ENCODE assay signal across 14 cellular contexts in genomic region chr19:14473915-14474578, GRCh38. TPM values are rescaled to one million over a fixed set of nuclear protein-coding genes. Genes with fewer than 3 reads are reported as not detected.
DNase-seq lines count a peak whose midpoint lies in the region; ATAC-seq and TF ChIP-seq lines count a peak whose summit lies in the region.
"Had no signal": no experiment of that assay in that cellular context is flagged by ENCODE, and none has a peak within 500 bp of the region (broad histone marks: within the 10 kb centered on the region; RNA-seq: fewer than 3 reads in every experiment).

No MANE protein-coding gene starts in this region.

- intact Hi-C loops in natural killer cell (cut with micrococcal nuclease): loop anchor here (10.0 kb wide), 1 partner anchor 589 kb away; no protein-coding TSS in a partner anchor
- intact Hi-C loops in Caco-2 (cut with micrococcal nuclease; ENCODE audit: unreplicated experiment): loop anchor here (10.0 kb wide), 1 partner anchor 109 kb away; no protein-coding TSS in a partner anchor

- H3K27ac Mint-ChIP-seq in CD4-positive, CD25-positive, alpha-beta regulatory T cell: peak overlapping the region in 1 of 3 donors; percentile 43
- H3K27ac Mint-ChIP-seq in natural killer cell (peak overlapping the region; percentile 38 to 99), Caco-2 (ENCODE audit: unreplicated experiment) (no peak overlapping the region)
- H3K27ac Mint-ChIP-seq: activated B cell treated with CpG ODN at 0.5 μM for 24 hours; activated naive CD4-positive, alpha-beta T cell treated with anti-CD3 and anti-CD28 coated beads, Interleukin-2, amount 50 U/mL, for 24 hours had no signal

- H3K4me1 Mint-ChIP-seq in CD4-positive, CD25-positive, alpha-beta regulatory T cell: peaks cover 0 to 30% (median 9%) of the 10 kb centered on the region in 4 donors
- H3K4me1 Mint-ChIP-seq in natural killer cell (peaks cover 29 to 54% of the 10 kb centered on the region in 2 donors), Caco-2 (ENCODE audit: low read depth, unreplicated experiment) (peaks cover 15% of the 10 kb centered on the region)

- CTCF ChIA-PET in Caco-2 (lab: Charles Lee): no interaction called here

- H3K27me3 ChIP-seq in CD4-positive, CD25-positive, alpha-beta regulatory T cell (ENCODE audit: control insufficient read depth, insufficient read depth, low read length): peaks cover 2% of the 10 kb centered on the region
- no peaks in the 10 kb centered on the region for H3K27me3 ChIP-seq in Caco-2 (replicated peaks; ENCODE audit: control insufficient read depth, insufficient read depth, low read length)

- no peak for DNase-seq in CD4-positive, CD25-positive, alpha-beta regulatory T cell
- DNase-seq in GM13977 (ENCODE audit: low spot score): peak; percentile 44
- peak; percentile 26 for DNase-seq in cerebellum (ENCODE audit: low spot score)
- DNase-seq in natural killer cell: no peak
- no peak for DNase-seq in NCI-H2196 treated with DMSO at 0.1 percent for 48 hours (lab: John Stamatoyannopoulos, UW; ENCODE audit: unreplicated experiment)
- no peak for DNase-seq in Caco-2
- DNase-seq: activated B cell treated with CpG ODN at 0.5 μM for 24 hours; effector CD8-positive, alpha-beta T cell; NCI-H2107; stimulated activated CD4-positive, alpha-beta T cell treated with anti-CD3 and anti-CD28 coated beads, Interleukin-12 subunit alpha, Interleukin-12 subunit beta, amount 100 ng/mL, for 4 hours had no signal

- no peak overlapping the region for H3K27ac ChIP-seq in CD4-positive, CD25-positive, alpha-beta regulatory T cell (ENCODE audit: insufficient read depth, low read length, poor library complexity, severe bottlenecking)

- H3K4me3 Mint-ChIP-seq in CD4-positive, CD25-positive, alpha-beta regulatory T cell: peak overlapping the region in 3 of 4 donors; percentile 48 to 79 (median 59)
- H3K4me3 Mint-ChIP-seq in natural killer cell (peak overlapping the region; percentile 61), Caco-2 (ENCODE audit: unreplicated experiment) (no peak overlapping the region)
- H3K4me3 Mint-ChIP-seq: activated B cell treated with CpG ODN at 0.5 μM for 24 hours had no signal

- TF ChIP-seq CTCF in GM13977 (IDR thresholded peaks at IDR 0.05; ENCODE audit: extremely low read depth, insufficient read depth, missing control alignments) (no peak), natural killer cell (IDR thresholded peaks at IDR 0.05) (no peak), Caco-2 (IDR thresholded peaks at IDR 0.05; ENCODE audit: insufficient read depth in 1 of 2, low read depth in 1 of 2, low read length in 1 of 2, severe bottlenecking in 1 of 2, unreplicated experiment in 1 of 2) (no peak)

- H3K4me3 ChIP-seq in CD4-positive, CD25-positive, alpha-beta regulatory T cell (ENCODE audit: low read depth, low read length): no peak overlapping the region
- H3K4me3 ChIP-seq in Caco-2 (ENCODE audit: low read depth, low read length): no peak overlapping the region

- H3K27me3 Mint-ChIP-seq in CD4-positive, CD25-positive, alpha-beta regulatory T cell: peaks cover 28% of the 10 kb centered on the region
- peaks cover 0 to 11% of the 10 kb centered on the region in 2 donors for H3K27me3 Mint-ChIP-seq in natural killer cell (ENCODE audit: low read depth in 2 of 2)
- no peaks in the 10 kb centered on the region for H3K27me3 Mint-ChIP-seq in Caco-2 (ENCODE audit: insufficient read depth, unreplicated experiment)

- H3K36me3 ChIP-seq in CD4-positive, CD25-positive, alpha-beta regulatory T cell (ENCODE audit: control insufficient read depth, insufficient read depth, low read length): peaks cover 22% of the 10 kb centered on the region
- H3K36me3 ChIP-seq in Caco-2 (ENCODE audit: control insufficient read depth, insufficient read depth, low read length): no peaks in the 10 kb centered on the region

- H3K9me3 ChIP-seq in CD4-positive, CD25-positive, alpha-beta regulatory T cell (ENCODE audit: control insufficient read depth in 2 of 2, low read length in 2 of 2): no peaks in the 10 kb centered on the region
- no peaks in the 10 kb centered on the region for H3K9me3 ChIP-seq in Caco-2

- H3K9me3 Mint-ChIP-seq in CD4-positive, CD25-positive, alpha-beta regulatory T cell: no peaks in the 10 kb centered on the region
- H3K9me3 Mint-ChIP-seq in natural killer cell (no peaks in the 10 kb centered on the region), Caco-2 (ENCODE audit: unreplicated experiment) (no peaks in the 10 kb centered on the region)
- H3K9me3 Mint-ChIP-seq: activated B cell treated with CpG ODN at 0.5 μM for 24 hours; activated naive CD4-positive, alpha-beta T cell treated with anti-CD3 and anti-CD28 coated beads, Interleukin-2, amount 50 U/mL, for 24 hours; stimulated activated memory B cell treated with anti-CD40 and anti-IgM and Interleukin-4, amounts not matched to agents 10 μg/mL and 1 μg/mL and 100 μg/mL, for 72 hours had no signal

- BruUV-seq in Caco-2 (replicated peaks; lab: Mats Ljungman, UMichigan): no TSS peak

- POLR2A ChIA-PET in Caco-2 (lab: Charles Lee): no interaction called here

- in situ Hi-C loops in GM13977 (cut with MboI; ENCODE audit: low pct_unique_long_range_greater_than_20kb, low sequenced_read_pairs, unreplicated experiment): no loop called here

- no peak for ATAC-seq in CD4-positive, CD25-positive, alpha-beta regulatory T cell (ENCODE audit: low read depth in 2 of 2)
- ATAC-seq in natural killer cell (no peak), HG03342 (IDR thresholded peaks at IDR 0.05; ENCODE audit: unreplicated experiment) (no peak), GM21737 (IDR thresholded peaks at IDR 0.05; ENCODE audit: unreplicated experiment) (no peak)
- ATAC-seq: stimulated activated memory B cell treated with anti-CD40 and anti-IgM and Interleukin-4, amounts not matched to agents 10 μg/mL and 1 μg/mL and 100 μg/mL, for 72 hours had no signal

- peaks cover 5% of the 10 kb centered on the region for H3K36me3 Mint-ChIP-seq in CD4-positive, CD25-positive, alpha-beta regulatory T cell
- H3K36me3 Mint-ChIP-seq in natural killer cell (no peaks in the 10 kb centered on the region), Caco-2 (ENCODE audit: insufficient read depth, unreplicated experiment) (peaks cover 65% of the 10 kb centered on the region)

- peaks cover 37% of the 10 kb centered on the region for H3K4me1 ChIP-seq in CD4-positive, CD25-positive, alpha-beta regulatory T cell (ENCODE audit: control insufficient read depth, insufficient read depth, low read length, poor library complexity, severe bottlenecking)
- H3K4me1 ChIP-seq in Caco-2: no peaks in the 10 kb centered on the region; the same call in 1 of the 2 replicates

RNA-seq across cellular contexts. Expression of gene PTGER1, which starts 1.1 kb away (rescaled TPM):
- not detected for total RNA-seq in CD4-positive, CD25-positive, alpha-beta regulatory T cell
- polyA plus RNA-seq in CD4-positive, CD25-positive, alpha-beta regulatory T cell: not detected
- total RNA-seq in cerebellum: 0.27 TPM
- total RNA-seq in natural killer cell: under 1 TPM in 2 of 3 donors, not detected in 1; 0.35 to 0.73 TPM
- 0.20 and 0.74 TPM in 2 replicates for total RNA-seq in Caco-2 (2022)
- total RNA-seq: activated B cell treated with CpG ODN at 0.5 μM for 24 hours had no signal

RNA-seq across cellular contexts. Expression of gene GIPC1, which starts 21.9 kb away (rescaled TPM):
- total RNA-seq in CD4-positive, CD25-positive, alpha-beta regulatory T cell: 37.5 TPM
- polyA plus RNA-seq in CD4-positive, CD25-positive, alpha-beta regulatory T cell: 10 to 100 TPM; 44.0 to 62.0 (median 55.7) TPM
- total RNA-seq in cerebellum (25.8 TPM), natural killer cell (10 to 100 TPM; 25.3 to 34.5 (median 31.4) TPM), Caco-2 (2022) (98.7 and 105 TPM in 2 replicates)

RNA-seq across cellular contexts. Expression of gene PKN1, which starts 40.9 kb away (rescaled TPM):
- 151 TPM for total RNA-seq in CD4-positive, CD25-positive, alpha-beta regulatory T cell
- 10 to 100 TPM; 43.2 to 61.7 (median 52.1) TPM for polyA plus RNA-seq in CD4-positive, CD25-positive, alpha-beta regulatory T cell
- total RNA-seq in cerebellum: 38.7 TPM
- total RNA-seq in natural killer cell: 100 to 1,000 TPM; 323 to 351 (median 350) TPM
- 102 and 105 TPM in 2 replicates for total RNA-seq in Caco-2 (2022)

RNA-seq across cellular contexts. Expression of gene DNAJB1, which starts 44.1 kb away (rescaled TPM):
- total RNA-seq in CD4-positive, CD25-positive, alpha-beta regulatory T cell: 754 TPM
- polyA plus RNA-seq in CD4-positive, CD25-positive, alpha-beta regulatory T cell: 100 to 1,000 TPM; 302 to 349 (median 332) TPM
- total RNA-seq in cerebellum (26.3 TPM), natural killer cell (100 to 1,000 TPM; 148 to 238 (median 192) TPM), Caco-2 (2022) (79.5 and 80.2 TPM in 2 replicates)

RNA-seq across cellular contexts. Expression of gene DDX39A, which starts 54.9 kb away (rescaled TPM):
- 232 TPM for total RNA-seq in CD4-positive, CD25-positive, alpha-beta regulatory T cell
- polyA plus RNA-seq in CD4-positive, CD25-positive, alpha-beta regulatory T cell: 100 to 1,000 TPM; 110 to 150 (median 125) TPM
- total RNA-seq in cerebellum: 26.7 TPM
- 100 to 1,000 TPM; 397 to 569 (median 557) TPM for total RNA-seq in natural killer cell
- 118 and 126 TPM in 2 replicates for total RNA-seq in Caco-2 (2022)

Comparison
In these comparisons a context has a peak if more than half of its experiments do, and no peak if none do; other contexts are left out.
1. DNase-seq: peak in GM13977 (single experiment) and cerebellum (single experiment); none in CD4-positive, CD25-positive, alpha-beta regulatory T cell (0 of 3), natural killer cell (single experiment), NCI-H2196 treated with DMSO at 0.1 percent for 48 hours (single experiment) and Caco-2 (0 of 2).